9 cellular contexts compared by ENCODE assay signal in the genomic region with DNA sequence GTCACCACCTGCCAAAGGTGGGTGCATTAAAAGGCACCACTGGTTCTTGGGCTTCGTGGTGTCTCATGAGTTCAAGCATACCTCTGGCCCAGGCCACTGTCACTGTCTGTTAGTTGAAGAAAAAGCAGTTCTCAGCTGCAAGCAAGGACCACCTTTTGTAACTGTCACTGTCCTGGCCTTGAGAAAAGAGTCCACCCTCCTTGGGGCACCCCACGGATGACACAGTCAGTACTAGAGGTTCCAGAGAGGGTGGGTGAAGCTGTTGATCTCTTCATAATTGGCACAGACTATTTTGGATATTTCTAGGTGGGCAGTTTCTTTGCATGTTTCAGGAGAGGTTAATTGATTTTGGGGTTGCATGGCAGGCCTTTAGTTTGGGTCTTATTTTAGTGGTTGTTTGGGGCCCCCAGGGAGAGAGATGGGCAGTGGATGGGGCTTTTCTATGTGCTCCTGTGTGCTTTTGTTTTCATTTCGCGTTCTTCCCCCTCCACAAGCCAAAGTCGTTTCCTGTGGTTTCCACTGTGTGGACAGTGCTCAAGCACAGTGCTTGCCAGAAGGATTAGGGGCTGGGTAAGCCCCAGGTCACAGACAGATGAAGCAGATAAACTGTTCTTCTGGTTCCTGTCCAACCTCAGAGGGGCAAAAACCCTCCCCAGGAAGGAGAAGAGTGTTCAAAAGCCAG.
A peak's percentile ranks its signal among the peaks of the same experiment; 100 is the strongest.
DNase-seq lines count a peak whose midpoint lies in the region; ATAC-seq and TF ChIP-seq lines count a peak whose summit lies in the region.
"Had no signal": no experiment of that assay in that cellular context is flagged by ENCODE, and none has a peak within 500 bp of the region (broad histone marks: within the 10 kb centered on the region; RNA-seq: fewer than 3 reads in every experiment).

No MANE protein-coding gene starts in this region.

- peak overlapping the region; percentile 89 for H3K27ac ChIP-seq in DND-41 (ENCODE audit: low read length)

- no peaks in the 10 kb centered on the region for H3K36me3 ChIP-seq in DND-41 (ENCODE audit: insufficient read depth, low read length)
- H3K36me3 ChIP-seq in H7 (replicated peaks; ENCODE audit: control insufficient read depth, insufficient read depth, low read length), result no peaks in the 10 kb centered on the region

- no peaks in the 10 kb centered on the region for H4K20me1 ChIP-seq in DND-41 (ENCODE audit: insufficient read depth, low read length)

- CTCF ChIA-PET in MCF 10A (lab: Yijun Ruan, JAX), result no interaction called here

- H3K27ac Mint-ChIP-seq in activated T-helper 17 cell treated with anti-CD3 and anti-CD28 coated beads, Interleukin-2, amount 50 U/mL, for 72 hours, result peak overlapping the region; percentile 84
- no peak overlapping the region for H3K27ac Mint-ChIP-seq in MCF 10A (ENCODE audit: low read depth, unreplicated experiment)
- no peak overlapping the region for H3K27ac Mint-ChIP-seq in mesothelial cell of epicardium

- H3K9ac ChIP-seq in DND-41 (ENCODE audit: low read depth, low read length), result peak overlapping the region; percentile 56

- ATAC-seq in DND-41 (ENCODE audit: insufficient read depth, low read depth) (peak; percentile 93), GM19455 (IDR thresholded peaks at IDR 0.05; ENCODE audit: unreplicated experiment) (peak; percentile 94), HG03432 (IDR thresholded peaks at IDR 0.05; ENCODE audit: unreplicated experiment) (peak; percentile 99)
- peak; percentile 76 for ATAC-seq in activated T-helper 17 cell treated with anti-CD3 and anti-CD28 coated beads, Interleukin-2, amount 50 U/mL, for 72 hours (replicated peaks)

- no peaks in the 10 kb centered on the region for H3K36me3 Mint-ChIP-seq in activated T-helper 17 cell treated with anti-CD3 and anti-CD28 coated beads, Interleukin-2, amount 50 U/mL, for 72 hours (ENCODE audit: low read depth)
- H3K36me3 Mint-ChIP-seq in MCF 10A (ENCODE audit: insufficient read depth, unreplicated experiment) (no peaks in the 10 kb centered on the region), mesothelial cell of epicardium (peaks cover 3% of the 10 kb centered on the region)

- peaks cover 4% of the 10 kb centered on the region for H3K9me3 ChIP-seq in DND-41 (ENCODE audit: insufficient read depth, low read length, severe bottlenecking)

- intact Hi-C loops in MCF 10A (cut with micrococcal nuclease), result no loop called here

- H3K9me3 Mint-ChIP-seq in activated T-helper 17 cell treated with anti-CD3 and anti-CD28 coated beads, Interleukin-2, amount 50 U/mL, for 72 hours, result peaks cover 4% of the 10 kb centered on the region
- no peaks in the 10 kb centered on the region for H3K9me3 Mint-ChIP-seq in MCF 10A (ENCODE audit: unreplicated experiment)
- peaks cover 11% of the 10 kb centered on the region for H3K9me3 Mint-ChIP-seq in mesothelial cell of epicardium

- DNase-seq in DND-41, result peak; percentile 81
- DNase-seq in hypothalamus (lab: John Stamatoyannopoulos, UW), result no peak
- DNase-seq in MCF 10A (ENCODE audit: unreplicated experiment), result no peak
- DNase-seq in mesothelial cell of epicardium (ENCODE audit: low spot score in 2 of 2, unreplicated experiment in 2 of 2), result no peak
- no peak for DNase-seq in H7
- DNase-seq: stimulated activated naive CD4-positive, alpha-beta T cell treated with Interleukin-2 at 50 U/mL for 16 hours had no signal

- BruUV-seq in MCF 10A (replicated peaks; lab: Mats Ljungman, UMichigan), result no TSS peak

- H3K4me1 Mint-ChIP-seq in activated T-helper 17 cell treated with anti-CD3 and anti-CD28 coated beads, Interleukin-2, amount 50 U/mL, for 72 hours, result peaks cover 12% of the 10 kb centered on the region
- H3K4me1 Mint-ChIP-seq in MCF 10A (ENCODE audit: insufficient read depth, unreplicated experiment) (no peaks in the 10 kb centered on the region), mesothelial cell of epicardium (no peaks in the 10 kb centered on the region)

- peak overlapping the region; percentile 74 for H3K4me3 Mint-ChIP-seq in activated T-helper 17 cell treated with anti-CD3 and anti-CD28 coated beads, Interleukin-2, amount 50 U/mL, for 72 hours
- H3K4me3 Mint-ChIP-seq in MCF 10A (ENCODE audit: unreplicated experiment) (no peak overlapping the region), mesothelial cell of epicardium (no peak overlapping the region)

- peaks cover 39% of the 10 kb centered on the region for H3K4me1 ChIP-seq in DND-41 (ENCODE audit: insufficient read depth, low read length)

- no peaks in the 10 kb centered on the region for H3K27me3 Mint-ChIP-seq in activated T-helper 17 cell treated with anti-CD3 and anti-CD28 coated beads, Interleukin-2, amount 50 U/mL, for 72 hours
- H3K27me3 Mint-ChIP-seq in MCF 10A (ENCODE audit: insufficient read depth, unreplicated experiment) (peaks cover 40% of the 10 kb centered on the region), mesothelial cell of epicardium (ENCODE audit: low read depth) (no peaks in the 10 kb centered on the region)

- H3K4me2 ChIP-seq in DND-41 (ENCODE audit: insufficient read depth, low read length), result peak overlapping the region; percentile 49

- H3K27me3 ChIP-seq in DND-41 (ENCODE audit: insufficient read depth, low read length, poor library complexity), result no peaks in the 10 kb centered on the region
- no peaks in the 10 kb centered on the region for H3K27me3 ChIP-seq in H7 (ENCODE audit: control insufficient read depth, insufficient read depth, low read length)

- no peaks in the 10 kb centered on the region for H3K79me2 ChIP-seq in DND-41 (ENCODE audit: insufficient read depth, low read length)

- TF ChIP-seq CTCF in DND-41 (IDR thresholded peaks at IDR 0.05; ENCODE audit: borderline replicate concordance, extremely low read depth, low read length, poor library complexity, severe bottlenecking), result no peak
- no peak for TF ChIP-seq CTCF in MCF 10A (IDR thresholded peaks at IDR 0.05; ENCODE audit: unreplicated experiment)
- TF ChIP-seq CTCF in mesothelial cell of epicardium (IDR thresholded peaks at IDR 0.05; ENCODE audit: unreplicated experiment), result no peak

- H3K4me3 ChIP-seq in DND-41 (ENCODE audit: low read depth in 1 of 2, low read length in 2 of 2) (peak overlapping the region in 1 of 2 experiments; percentile 27; a peak in 1 of 4 replicates), H7 (ENCODE audit: insufficient read depth, low read depth, low read length) (no peak overlapping the region)

- POLR2A ChIA-PET in MCF 10A (lab: Yijun Ruan, JAX), result no interaction called here

- peak overlapping the region; percentile 41; the same call in 1 of the 2 replicates for H2AFZ ChIP-seq in DND-41 (ENCODE audit: low read depth, low read length)
